Comparison of ENCODE assay signal across 8 cellular contexts in genomic region chr17:43366809-43367587, GRCh38. TPM values are rescaled to one million over a fixed set of nuclear protein-coding genes. Genes with fewer than 3 reads are reported as not detected.
DNase-seq lines count a peak whose midpoint lies in the region; ATAC-seq, FAIRE-seq and TF ChIP-seq lines count a peak whose summit lies in the region.

No MANE protein-coding gene starts in this region.

- H3F3A ChIP-seq in PC-3 (ENCODE audit: low read length, unreplicated experiment), result no peaks in the 10 kb centered on the region

- H3K79me2 ChIP-seq in PC-3 (ENCODE audit: low read length), result no peaks in the 10 kb centered on the region

- H3K27ac ChIP-seq in PC-3 (ENCODE audit: low read length), result peak overlapping the region; percentile 20; the same call in 1 of the 2 replicates
- peak overlapping the region in 3 of 4 donors; percentile 99 to 100 (median 100) for H3K27ac ChIP-seq in pancreas

- no peak overlapping the region for H3K4me3 ChIP-seq in PC-3 (ENCODE audit: low read length)
- H3K4me3 ChIP-seq in pancreas, result no peak overlapping the region

- ATAC-seq in PC-3, result no peak
- no peak for ATAC-seq in pancreas
- ATAC-seq in HG03135 (IDR thresholded peaks at IDR 0.05; ENCODE audit: unreplicated experiment), result no peak
- ATAC-seq in HG02759 (IDR thresholded peaks at IDR 0.05; ENCODE audit: unreplicated experiment), result no peak

- no peaks in the 10 kb centered on the region for H4K20me1 ChIP-seq in PC-3 (ENCODE audit: low read length)

- BruUV-seq in Calu3 (replicated peaks; lab: Mats Ljungman, UMichigan), result no TSS peak
- no TSS peak for BruUV-seq in PC-3 (replicated peaks; lab: Mats Ljungman, UMichigan)

- peaks cover 59% of the 10 kb centered on the region for H3K36me3 Mint-ChIP-seq in Calu3 (ENCODE audit: insufficient read depth, unreplicated experiment)
- H3K36me3 Mint-ChIP-seq in endothelial cell (ENCODE audit: low read depth, unreplicated experiment), result peaks cover 5% of the 10 kb centered on the region

- H3K9ac ChIP-seq in PC-3 (ENCODE audit: low read length), result no peak overlapping the region

- no peak for FAIRE-seq in pancreas (lab: Jason Lieb, UNC)

- H3K9me2 ChIP-seq in PC-3 (replicated peaks; ENCODE audit: low read length), result no peaks in the 10 kb centered on the region

- CTCF ChIA-PET in Calu3 (lab: Charles Lee), result interaction anchor here (0.7 to 3.4 kb wide), 4 partner anchors 10 to 1073 kb away, joined by 3 to 40 read pairs (median 18); partner anchors contain the start of gene DHX8
- CTCF ChIA-PET in PC-3 (lab: Charles Lee), result interaction anchor here (1.5 kb wide), 1 partner anchor 117 kb away, joined by 6 read pairs; the partner anchor contains the start of gene DHX8

- H3K27ac Mint-ChIP-seq in Calu3 (ENCODE audit: unreplicated experiment) (peak overlapping the region; percentile 100), endothelial cell (ENCODE audit: unreplicated experiment) (peak overlapping the region; percentile 99)

- DNase-seq in Calu3 (no peak), PC-3 (no peak), endothelial cell (ENCODE audit: low spot score) (no peak), pancreas (peak in 1 of 6 donors; percentile 56), NCI-H1694 treated with DMSO at 0.1 percent for 48 hours (lab: John Stamatoyannopoulos, UW) (no peak), NCI-H524 treated with DMSO at 0.1 percent for 48 hours (lab: John Stamatoyannopoulos, UW) (no peak)

- POLR2A ChIA-PET in PC-3 (lab: Charles Lee; ENCODE audit: unreplicated experiment), result interaction anchor here (0.6 to 1.5 kb wide), 11 partner anchors 10 to 117 kb away, joined by 3 to 38 read pairs (median 7); partner anchors contain the start of gene DHX8

- no peak for TF ChIP-seq CTCF in Calu3 (IDR thresholded peaks at IDR 0.05; ENCODE audit: unreplicated experiment)
- TF ChIP-seq CTCF in PC-3 (conservative IDR thresholded peaks at IDR 0.05; ENCODE audit: low read depth, low read length), result no peak
- no peak for TF ChIP-seq CTCF in endothelial cell (IDR thresholded peaks at IDR 0.05; ENCODE audit: unreplicated experiment)
- TF ChIP-seq CTCF in pancreas (IDR thresholded peaks at IDR 0.05), result no peak

- no peaks in the 10 kb centered on the region for H3K9me3 Mint-ChIP-seq in Calu3 (ENCODE audit: low read depth, unreplicated experiment)
- no peaks in the 10 kb centered on the region for H3K9me3 Mint-ChIP-seq in endothelial cell (ENCODE audit: unreplicated experiment)

- H3K27me3 Mint-ChIP-seq in Calu3 (ENCODE audit: unreplicated experiment), result peaks cover 9% of the 10 kb centered on the region
- H3K27me3 Mint-ChIP-seq in endothelial cell (ENCODE audit: unreplicated experiment), result peaks cover 10% of the 10 kb centered on the region

- no peaks in the 10 kb centered on the region for H3K36me3 ChIP-seq in PC-3 (ENCODE audit: low read depth, low read length)
- no peaks in the 10 kb centered on the region for H3K36me3 ChIP-seq in pancreas

- peaks cover 37% of the 10 kb centered on the region for H3K4me1 Mint-ChIP-seq in Calu3 (ENCODE audit: low read depth, unreplicated experiment)
- H3K4me1 Mint-ChIP-seq in endothelial cell (ENCODE audit: unreplicated experiment), result peaks cover 25% of the 10 kb centered on the region

- 86 to 90% methylated on average over 18 of the region's 18 CpGs for WGBS in pancreas, 2 donors

- H2AFZ ChIP-seq in PC-3 (ENCODE audit: low read length), result no peak overlapping the region

- intact Hi-C loops in Calu3 (cut with micrococcal nuclease; ENCODE audit: unreplicated experiment) (no loop called here), PC-3 (cut with micrococcal nuclease) (no loop called here), pancreas (cut with DNase I) (no loop called here)

- H3K4me1 ChIP-seq in PC-3 (ENCODE audit: insufficient read depth, low read length), result peaks cover 12% of the 10 kb centered on the region
- H3K4me1 ChIP-seq in pancreas, result peaks cover 4 to 24% (median 5%) of the 10 kb centered on the region in 3 donors

- H3K27me3 ChIP-seq in PC-3 (ENCODE audit: low read length), result no peaks in the 10 kb centered on the region
- no peaks in the 10 kb centered on the region for H3K27me3 ChIP-seq in pancreas

- H3K4me3 Mint-ChIP-seq in Calu3 (ENCODE audit: low read depth, unreplicated experiment) (peak overlapping the region; percentile 85), endothelial cell (ENCODE audit: unreplicated experiment) (no peak overlapping the region)

- H3K9me3 ChIP-seq in PC-3 (ENCODE audit: low read length) (no peaks in the 10 kb centered on the region), pancreas (no peaks in the 10 kb centered on the region)

- peak overlapping the region; percentile 56 for H3K4me2 ChIP-seq in PC-3 (ENCODE audit: low read length)

RNA-seq across cellular contexts. Expression of gene ARL4D, which starts 31.8 kb away (rescaled TPM):
- total RNA-seq in Calu3 (2022) (3.4 TPM in 2 replicates), PC-3 (2014; rRNA removed) (14.3 and 19.8 TPM in 2 replicates), endothelial cell (ENCODE audit: unreplicated experiment) (35.7 TPM), pancreas (1 to 10 TPM; 1.2 to 2.6 (median 1.5) TPM)
- polyA plus RNA-seq in pancreas, result 1 to 10 TPM; 2.1 to 3.9 TPM
